Comparison of ENCODE assay signal across 10 cellular contexts in genomic region chr17:17779015-17779611, GRCh38. TPM values are rescaled to one million over a fixed set of nuclear protein-coding genes. Genes with fewer than 3 reads are reported as not detected.
DNase-seq lines count a peak whose midpoint lies in the region; ATAC-seq and TF ChIP-seq lines count a peak whose summit lies in the region.
"Had no signal": no experiment of that assay in that cellular context is flagged by ENCODE, and none has a peak within 500 bp of the region (broad histone marks: within the 10 kb centered on the region; RNA-seq: fewer than 3 reads in every experiment).

No MANE protein-coding gene starts in this region.

- no peak overlapping the region for H3K4me3 ChIP-seq in ascending aorta
- H3K4me3 ChIP-seq in upper lobe of right lung, result no peak overlapping the region

- TF ChIP-seq CTCF in ascending aorta (IDR thresholded peaks at IDR 0.05) (no peak), progenitor cell of endocrine pancreas (IDR thresholded peaks at IDR 0.05; ENCODE audit: unreplicated experiment) (no peak), upper lobe of right lung (IDR thresholded peaks at IDR 0.05) (no peak)

- ATAC-seq in left ventricle myocardium superior (peak; percentile 2), upper lobe of right lung (no peak), GM21515 (IDR thresholded peaks at IDR 0.05; ENCODE audit: unreplicated experiment) (no peak)

- peak overlapping the region; percentile 37 for H3K27ac Mint-ChIP-seq in progenitor cell of endocrine pancreas

- H3K4me1 Mint-ChIP-seq in progenitor cell of endocrine pancreas (ENCODE audit: low read depth), result peaks cover 22% of the 10 kb centered on the region

- H3K36me3 Mint-ChIP-seq in progenitor cell of endocrine pancreas (ENCODE audit: insufficient read depth), result no peaks in the 10 kb centered on the region

- H3K27me3 Mint-ChIP-seq in progenitor cell of endocrine pancreas, result no peaks in the 10 kb centered on the region

- no peak overlapping the region for H3K4me3 Mint-ChIP-seq in progenitor cell of endocrine pancreas (ENCODE audit: low read depth)

- H3K9me3 ChIP-seq in ascending aorta (no peaks in the 10 kb centered on the region), upper lobe of right lung (no peaks in the 10 kb centered on the region)

- H3K27me3 ChIP-seq in ascending aorta (no peaks in the 10 kb centered on the region), upper lobe of right lung (no peaks in the 10 kb centered on the region)

- intact Hi-C loops in ascending aorta (cut with DNase I), result no loop called here
- intact Hi-C loops in left ventricle myocardium superior (cut with micrococcal nuclease), result no loop called here
- intact Hi-C loops in upper lobe of right lung (cut with DNase I), result no loop called here

- DNase-seq in ascending aorta (ENCODE audit: low spot score in 2 of 2) (no peak), left ventricle myocardium superior (peak; percentile 66), progenitor cell of endocrine pancreas (ENCODE audit: low spot score, unreplicated experiment) (no peak), upper lobe of right lung (no peak), NCI-H1436 treated with DMSO at 0.1 percent for 48 hours (lab: John Stamatoyannopoulos, UW) (no peak), NCI-H345 treated with DMSO at 0.1 percent for 48 hours (lab: John Stamatoyannopoulos, UW; ENCODE audit: unreplicated experiment) (no peak)
- DNase-seq: activated CD4-positive, CD25-positive, alpha-beta regulatory T cell treated with anti-CD3 and anti-CD28 coated beads, Interleukin-2, amount 50 U/mL, for 72 hours; MV-4-11; stimulated activated CD8-positive, alpha-beta memory T cell treated with anti-CD3 and anti-CD28 coated beads, Interleukin-4, amount 100 ng/mL, for 48 hours had no signal

- H3K4me1 ChIP-seq in ascending aorta (peaks cover 14 to 21% of the 10 kb centered on the region in 2 donors), upper lobe of right lung (peaks cover 46% of the 10 kb centered on the region)

- H3K27ac ChIP-seq in ascending aorta (peak overlapping the region; percentile 26 to 49), upper lobe of right lung (peak overlapping the region; percentile 66)

- no peaks in the 10 kb centered on the region for H3K36me3 ChIP-seq in ascending aorta
- no peaks in the 10 kb centered on the region for H3K36me3 ChIP-seq in upper lobe of right lung

- no peaks in the 10 kb centered on the region for H3K9me3 Mint-ChIP-seq in progenitor cell of endocrine pancreas (ENCODE audit: low read depth)

RNA-seq across cellular contexts. Expression of gene SREBF1, which starts 57.7 kb away (rescaled TPM):
- 141 TPM for total RNA-seq in ascending aorta
- total RNA-seq in left ventricle myocardium superior, result 15.2 TPM
- total RNA-seq in progenitor cell of endocrine pancreas, result 85.0 and 98.9 TPM in 2 replicates
- 80.8 TPM for total RNA-seq in upper lobe of right lung
